In the genomic region with DNA sequence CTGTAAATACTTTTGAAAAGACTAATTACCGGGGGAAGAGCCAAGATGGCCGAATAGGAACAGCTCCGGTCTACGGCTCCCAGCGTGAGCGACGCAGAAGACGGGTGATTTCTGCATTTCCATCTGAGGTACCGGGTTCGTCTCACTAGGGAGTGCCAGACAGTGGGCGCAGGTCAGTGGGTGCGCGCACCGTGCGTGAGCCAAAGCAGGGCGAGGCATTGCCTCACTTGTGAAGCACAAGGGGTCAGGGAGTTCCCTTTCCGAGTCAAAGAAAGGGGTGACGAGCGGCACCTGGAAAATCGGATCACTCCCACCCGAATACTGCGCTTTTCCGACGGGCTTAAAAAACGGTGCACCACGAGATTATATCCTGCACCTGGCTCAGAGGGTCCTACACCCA, we compare ENCODE assay signal across 5 cellular contexts. TPM values are rescaled to one million over a fixed set of nuclear protein-coding genes. Genes with fewer than 3 reads are reported as not detected.
"Had no signal": no experiment of that assay in that cellular context is flagged by ENCODE, and none has a peak within 500 bp of the region (broad histone marks: within the 10 kb centered on the region; RNA-seq: fewer than 3 reads in every experiment).

No MANE protein-coding gene starts in this region.

RNA-seq across cellular contexts. Expression of gene NRK, which starts 25.5 kb away (rescaled TPM):
- total RNA-seq: activated CD4-positive, alpha-beta memory T cell treated with anti-CD3 and anti-CD28 coated beads, Interleukin-2, amount 10 ng/mL, durations not matched to agents 7 days and 5 days; activated CD4-positive, alpha-beta T cell treated with anti-CD3 and anti-CD28 coated beads, Interleukin-2, amount 10 ng/mL, durations not matched to agents 7 days and 5 days; activated naive CD8-positive, alpha-beta T cell treated with anti-CD3 and anti-CD28 coated beads, Interleukin-2, amount 10 ng/mL, durations not matched to agents 7 days and 5 days; myocyte; natural killer cell treated with Interleukin-12 subunit alpha and Interleukin-12 subunit beta and Interleukin-15 and Interleukin-18, amount 100 ng/mL, for 72 hours had no signal
